ENCODE assay signal across 1 cellular context in the genomic region with DNA sequence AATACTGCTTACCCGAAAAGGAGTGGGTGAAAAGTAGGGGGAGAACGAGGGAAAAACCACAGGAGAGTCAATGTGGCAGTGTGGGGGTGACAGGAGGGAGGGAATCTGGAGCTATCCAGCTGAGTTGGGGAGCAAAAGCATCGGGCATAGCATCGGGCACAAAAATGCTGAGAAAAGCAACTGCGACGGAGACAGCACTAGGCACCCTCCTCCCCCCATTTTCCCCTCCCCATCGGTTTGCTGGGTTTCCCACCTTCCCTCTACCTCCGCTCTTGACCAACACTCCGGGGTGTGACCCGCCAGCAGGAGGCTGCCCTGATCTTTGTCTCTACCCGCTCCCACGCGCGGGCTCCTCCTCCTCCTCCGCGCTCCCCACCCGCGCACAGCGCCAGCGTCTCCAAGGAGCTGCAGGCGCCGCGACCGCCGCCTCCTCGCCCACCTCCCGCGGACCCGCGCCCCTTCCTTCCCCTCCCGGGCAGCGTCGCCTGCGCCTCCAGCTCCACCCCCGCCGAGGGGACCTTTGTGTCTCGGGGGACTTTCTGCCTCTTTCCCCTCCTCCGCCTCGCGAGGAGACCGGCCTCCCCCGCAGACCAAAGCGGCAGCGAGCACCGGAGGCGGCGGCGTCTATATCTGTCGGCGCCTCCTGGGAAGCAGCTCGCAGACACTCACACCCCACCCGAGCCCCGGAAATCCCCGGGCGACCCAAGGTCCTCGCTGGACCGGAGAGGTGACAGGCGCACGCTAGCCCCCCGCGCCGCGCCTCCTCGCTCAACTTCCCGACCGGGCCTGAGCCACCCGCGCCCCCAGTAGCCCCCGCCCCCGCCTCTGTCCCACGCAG.
TF ChIP-seq lines count a peak whose summit lies in the region.

No MANE protein-coding gene starts in this region.

TF ChIP-seq in HEK293, 187 proteins besides CTCF, POLR2A, EP300 and RAD21 (continued from another document and continues in another):
- TF ChIP-seq, protein P1, sequence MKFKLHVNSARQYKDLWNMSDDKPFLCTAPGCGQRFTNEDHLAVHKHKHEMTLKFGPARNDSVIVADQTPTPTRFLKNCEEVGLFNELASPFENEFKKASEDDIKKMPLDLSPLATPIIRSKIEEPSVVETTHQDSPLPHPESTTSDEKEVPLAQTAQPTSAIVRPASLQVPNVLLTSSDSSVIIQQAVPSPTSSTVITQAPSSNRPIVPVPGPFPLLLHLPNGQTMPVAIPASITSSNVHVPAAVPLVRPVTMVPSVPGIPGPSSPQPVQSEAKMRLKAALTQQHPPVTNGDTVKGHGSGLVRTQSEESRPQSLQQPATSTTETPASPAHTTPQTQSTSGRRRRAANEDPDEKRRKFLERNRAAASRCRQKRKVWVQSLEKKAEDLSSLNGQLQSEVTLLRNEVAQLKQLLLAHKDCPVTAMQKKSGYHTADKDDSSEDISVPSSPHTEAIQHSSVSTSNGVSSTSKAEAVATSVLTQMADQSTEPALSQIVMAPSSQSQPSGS (tag by site-specific recombination; IDR thresholded peaks at IDR 0.05; ENCODE audit: low read depth) = no peak
- no peak for TF ChIP-seq ZNF624 (tag by site-specific recombination; IDR thresholded peaks at IDR 0.05)
- TF ChIP-seq ZNF660 (tag by site-specific recombination; IDR thresholded peaks at IDR 0.05) = no peak
- TF ChIP-seq, protein P2, sequence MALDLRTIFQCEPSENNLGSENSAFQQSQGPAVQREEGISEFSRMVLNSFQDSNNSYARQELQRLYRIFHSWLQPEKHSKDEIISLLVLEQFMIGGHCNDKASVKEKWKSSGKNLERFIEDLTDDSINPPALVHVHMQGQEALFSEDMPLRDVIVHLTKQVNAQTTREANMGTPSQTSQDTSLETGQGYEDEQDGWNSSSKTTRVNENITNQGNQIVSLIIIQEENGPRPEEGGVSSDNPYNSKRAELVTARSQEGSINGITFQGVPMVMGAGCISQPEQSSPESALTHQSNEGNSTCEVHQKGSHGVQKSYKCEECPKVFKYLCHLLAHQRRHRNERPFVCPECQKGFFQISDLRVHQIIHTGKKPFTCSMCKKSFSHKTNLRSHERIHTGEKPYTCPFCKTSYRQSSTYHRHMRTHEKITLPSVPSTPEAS (tag by site-specific recombination; IDR thresholded peaks at IDR 0.05) = no peak
- no peak for TF ChIP-seq TRIM28 (IDR thresholded peaks at IDR 0.05; ENCODE audit: borderline replicate concordance, low read length)
- TF ChIP-seq, protein P3, sequence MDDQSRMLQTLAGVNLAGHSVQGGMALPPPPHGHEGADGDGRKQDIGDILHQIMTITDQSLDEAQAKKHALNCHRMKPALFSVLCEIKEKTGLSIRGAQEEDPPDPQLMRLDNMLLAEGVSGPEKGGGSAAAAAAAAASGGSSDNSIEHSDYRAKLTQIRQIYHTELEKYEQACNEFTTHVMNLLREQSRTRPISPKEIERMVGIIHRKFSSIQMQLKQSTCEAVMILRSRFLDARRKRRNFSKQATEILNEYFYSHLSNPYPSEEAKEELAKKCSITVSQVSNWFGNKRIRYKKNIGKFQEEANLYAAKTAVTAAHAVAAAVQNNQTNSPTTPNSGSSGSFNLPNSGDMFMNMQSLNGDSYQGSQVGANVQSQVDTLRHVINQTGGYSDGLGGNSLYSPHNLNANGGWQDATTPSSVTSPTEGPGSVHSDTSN (CRISPR knock-in tag; IDR thresholded peaks at IDR 0.05) = no peak
- peak; percentile 81 for TF ChIP-seq ZBTB20 (tag by site-specific recombination; IDR thresholded peaks at IDR 0.05)
- TF ChIP-seq ZNF302 (tag by site-specific recombination; IDR thresholded peaks at IDR 0.05; ENCODE audit: low read depth) = no peak
- no peak for TF ChIP-seq SALL2 (tag by site-specific recombination; IDR thresholded peaks at IDR 0.05; ENCODE audit: borderline replicate concordance)
- TF ChIP-seq, protein P4, sequence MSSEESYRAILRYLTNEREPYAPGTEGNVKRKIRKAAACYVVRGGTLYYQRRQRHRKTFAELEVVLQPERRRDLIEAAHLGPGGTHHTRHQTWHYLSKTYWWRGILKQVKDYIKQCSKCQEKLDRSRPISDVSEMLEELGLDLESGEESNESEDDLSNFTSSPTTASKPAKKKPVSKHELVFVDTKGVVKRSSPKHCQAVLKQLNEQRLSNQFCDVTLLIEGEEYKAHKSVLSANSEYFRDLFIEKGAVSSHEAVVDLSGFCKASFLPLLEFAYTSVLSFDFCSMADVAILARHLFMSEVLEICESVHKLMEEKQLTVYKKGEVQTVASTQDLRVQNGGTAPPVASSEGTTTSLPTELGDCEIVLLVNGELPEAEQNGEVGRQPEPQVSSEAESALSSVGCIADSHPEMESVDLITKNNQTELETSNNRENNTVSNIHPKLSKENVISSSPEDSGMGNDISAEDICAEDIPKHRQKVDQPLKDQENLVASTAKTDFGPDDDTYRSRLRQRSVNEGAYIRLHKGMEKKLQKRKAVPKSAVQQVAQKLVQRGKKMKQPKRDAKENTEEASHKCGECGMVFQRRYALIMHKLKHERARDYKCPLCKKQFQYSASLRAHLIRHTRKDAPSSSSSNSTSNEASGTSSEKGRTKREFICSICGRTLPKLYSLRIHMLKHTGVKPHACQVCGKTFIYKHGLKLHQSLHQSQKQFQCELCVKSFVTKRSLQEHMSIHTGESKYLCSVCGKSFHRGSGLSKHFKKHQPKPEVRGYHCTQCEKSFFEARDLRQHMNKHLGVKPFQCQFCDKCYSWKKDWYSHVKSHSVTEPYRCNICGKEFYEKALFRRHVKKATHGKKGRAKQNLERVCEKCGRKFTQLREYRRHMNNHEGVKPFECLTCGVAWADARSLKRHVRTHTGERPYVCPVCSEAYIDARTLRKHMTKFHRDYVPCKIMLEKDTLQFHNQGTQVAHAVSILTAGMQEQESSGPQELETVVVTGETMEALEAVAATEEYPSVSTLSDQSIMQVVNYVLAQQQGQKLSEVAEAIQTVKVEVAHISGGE (tag by site-specific recombination; conservative IDR thresholded peaks at IDR 0.05; ENCODE audit: low read depth) = no peak
- TF ChIP-seq ZFP37 (tag by site-specific recombination; IDR thresholded peaks at IDR 0.05) = peak; percentile 61; the same call in 1 of the 2 replicates
- TF ChIP-seq, protein P5, sequence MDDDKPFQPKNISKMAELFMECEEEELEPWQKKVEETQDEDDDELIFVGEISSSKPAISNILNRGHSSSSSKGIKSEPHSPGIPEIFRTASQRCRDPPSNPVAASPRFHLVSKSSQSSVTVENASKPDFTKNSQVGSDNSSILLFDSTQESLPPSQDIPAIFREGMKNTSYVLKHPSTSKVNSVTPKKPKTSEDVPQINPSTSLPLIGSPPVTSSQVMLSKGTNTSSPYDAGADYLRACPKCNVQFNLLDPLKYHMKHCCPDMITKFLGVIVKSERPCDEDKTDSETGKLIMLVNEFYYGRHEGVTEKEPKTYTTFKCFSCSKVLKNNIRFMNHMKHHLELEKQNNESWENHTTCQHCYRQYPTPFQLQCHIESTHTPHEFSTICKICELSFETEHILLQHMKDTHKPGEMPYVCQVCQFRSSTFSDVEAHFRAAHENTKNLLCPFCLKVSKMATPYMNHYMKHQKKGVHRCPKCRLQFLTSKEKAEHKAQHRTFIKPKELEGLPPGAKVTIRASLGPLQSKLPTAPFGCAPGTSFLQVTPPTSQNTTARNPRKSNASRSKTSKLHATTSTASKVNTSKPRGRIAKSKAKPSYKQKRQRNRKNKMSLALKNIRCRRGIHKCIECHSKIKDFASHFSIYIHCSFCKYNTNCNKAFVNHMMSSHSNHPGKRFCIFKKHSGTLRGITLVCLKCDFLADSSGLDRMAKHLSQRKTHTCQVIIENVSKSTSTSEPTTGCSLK (tag by site-specific recombination; IDR thresholded peaks at IDR 0.05) = no peak
- no peak for TF ChIP-seq RBAK (tag by site-specific recombination; IDR thresholded peaks at IDR 0.05)
- TF ChIP-seq ZNF76 (tag by site-specific recombination; IDR thresholded peaks at IDR 0.05; ENCODE audit: borderline replicate concordance, low read depth) = peak; percentile 74; the same call in 1 of the 2 replicates
- TF ChIP-seq ZNF555 (tag by site-specific recombination; conservative IDR thresholded peaks at IDR 0.05) = no peak
- TF ChIP-seq ZNF433 (tag by site-specific recombination; IDR thresholded peaks at IDR 0.05; ENCODE audit: low read depth) = no peak
- TF ChIP-seq ZNF473 (tag by site-specific recombination; IDR thresholded peaks at IDR 0.05) = no peak
- no peak; the same call in 1 of the 2 replicates for TF ChIP-seq YY1 (tag by site-specific recombination; IDR thresholded peaks at IDR 0.05)
- TF ChIP-seq ZNF416 (tag by site-specific recombination; IDR thresholded peaks at IDR 0.05) = no peak
- TF ChIP-seq ZNF571 (tag by site-specific recombination; IDR thresholded peaks at IDR 0.05) = no peak
- peak; percentile 46 for TF ChIP-seq KLF1 (tag by site-specific recombination; IDR thresholded peaks at IDR 0.05)
- peak; percentile 57; the same call in 1 of the 2 replicates for TF ChIP-seq BCL11B (tag by site-specific recombination; IDR thresholded peaks at IDR 0.05; ENCODE audit: low read depth)
- TF ChIP-seq ZNF404 (tag by site-specific recombination; IDR thresholded peaks at IDR 0.05) = no peak
- TF ChIP-seq ZFP41 (tag by site-specific recombination; IDR thresholded peaks at IDR 0.05; ENCODE audit: borderline replicate concordance) = no peak
- TF ChIP-seq ZNF561 (tag by site-specific recombination; IDR thresholded peaks at IDR 0.05; ENCODE audit: borderline replicate concordance) = no peak
- no peak for TF ChIP-seq ZNF785 (tag by site-specific recombination; IDR thresholded peaks at IDR 0.05)
- no peak for TF ChIP-seq FEZF1 (tag by site-specific recombination; IDR thresholded peaks at IDR 0.05)
- no peak for TF ChIP-seq ZNF311 (tag by site-specific recombination; IDR thresholded peaks at IDR 0.05; ENCODE audit: borderline replicate concordance)
- TF ChIP-seq, protein P6, sequence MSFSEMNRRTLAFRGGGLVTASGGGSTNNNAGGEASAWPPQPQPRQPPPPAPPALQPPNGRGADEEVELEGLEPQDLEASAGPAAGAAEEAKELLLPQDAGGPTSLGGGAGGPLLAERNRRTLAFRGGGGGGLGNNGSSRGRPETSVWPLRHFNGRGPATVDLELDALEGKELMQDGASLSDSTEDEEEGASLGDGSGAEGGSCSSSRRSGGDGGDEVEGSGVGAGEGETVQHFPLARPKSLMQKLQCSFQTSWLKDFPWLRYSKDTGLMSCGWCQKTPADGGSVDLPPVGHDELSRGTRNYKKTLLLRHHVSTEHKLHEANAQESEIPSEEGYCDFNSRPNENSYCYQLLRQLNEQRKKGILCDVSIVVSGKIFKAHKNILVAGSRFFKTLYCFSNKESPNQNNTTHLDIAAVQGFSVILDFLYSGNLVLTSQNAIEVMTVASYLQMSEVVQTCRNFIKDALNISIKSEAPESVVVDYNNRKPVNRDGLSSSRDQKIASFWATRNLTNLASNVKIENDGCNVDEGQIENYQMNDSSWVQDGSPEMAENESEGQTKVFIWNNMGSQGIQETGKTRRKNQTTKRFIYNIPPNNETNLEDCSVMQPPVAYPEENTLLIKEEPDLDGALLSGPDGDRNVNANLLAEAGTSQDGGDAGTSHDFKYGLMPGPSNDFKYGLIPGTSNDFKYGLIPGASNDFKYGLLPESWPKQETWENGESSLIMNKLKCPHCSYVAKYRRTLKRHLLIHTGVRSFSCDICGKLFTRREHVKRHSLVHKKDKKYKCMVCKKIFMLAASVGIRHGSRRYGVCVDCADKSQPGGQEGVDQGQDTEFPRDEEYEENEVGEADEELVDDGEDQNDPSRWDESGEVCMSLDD (tag by site-specific recombination; IDR thresholded peaks at IDR 0.05) = peak; percentile 19
- TF ChIP-seq ZNF626 (tag by site-specific recombination; IDR thresholded peaks at IDR 0.05) = no peak
- no peak for TF ChIP-seq HOXA7 (CRISPR knock-in tag; IDR thresholded peaks at IDR 0.05; ENCODE audit: borderline replicate concordance)
- peak; percentile 72; the same call in 1 of the 2 replicates for TF ChIP-seq ZNF501 (tag by site-specific recombination; IDR thresholded peaks at IDR 0.05)
- peak; percentile 65 for TF ChIP-seq ZNF366 (tag by site-specific recombination; conservative IDR thresholded peaks at IDR 0.05)
- TF ChIP-seq, protein P7, sequence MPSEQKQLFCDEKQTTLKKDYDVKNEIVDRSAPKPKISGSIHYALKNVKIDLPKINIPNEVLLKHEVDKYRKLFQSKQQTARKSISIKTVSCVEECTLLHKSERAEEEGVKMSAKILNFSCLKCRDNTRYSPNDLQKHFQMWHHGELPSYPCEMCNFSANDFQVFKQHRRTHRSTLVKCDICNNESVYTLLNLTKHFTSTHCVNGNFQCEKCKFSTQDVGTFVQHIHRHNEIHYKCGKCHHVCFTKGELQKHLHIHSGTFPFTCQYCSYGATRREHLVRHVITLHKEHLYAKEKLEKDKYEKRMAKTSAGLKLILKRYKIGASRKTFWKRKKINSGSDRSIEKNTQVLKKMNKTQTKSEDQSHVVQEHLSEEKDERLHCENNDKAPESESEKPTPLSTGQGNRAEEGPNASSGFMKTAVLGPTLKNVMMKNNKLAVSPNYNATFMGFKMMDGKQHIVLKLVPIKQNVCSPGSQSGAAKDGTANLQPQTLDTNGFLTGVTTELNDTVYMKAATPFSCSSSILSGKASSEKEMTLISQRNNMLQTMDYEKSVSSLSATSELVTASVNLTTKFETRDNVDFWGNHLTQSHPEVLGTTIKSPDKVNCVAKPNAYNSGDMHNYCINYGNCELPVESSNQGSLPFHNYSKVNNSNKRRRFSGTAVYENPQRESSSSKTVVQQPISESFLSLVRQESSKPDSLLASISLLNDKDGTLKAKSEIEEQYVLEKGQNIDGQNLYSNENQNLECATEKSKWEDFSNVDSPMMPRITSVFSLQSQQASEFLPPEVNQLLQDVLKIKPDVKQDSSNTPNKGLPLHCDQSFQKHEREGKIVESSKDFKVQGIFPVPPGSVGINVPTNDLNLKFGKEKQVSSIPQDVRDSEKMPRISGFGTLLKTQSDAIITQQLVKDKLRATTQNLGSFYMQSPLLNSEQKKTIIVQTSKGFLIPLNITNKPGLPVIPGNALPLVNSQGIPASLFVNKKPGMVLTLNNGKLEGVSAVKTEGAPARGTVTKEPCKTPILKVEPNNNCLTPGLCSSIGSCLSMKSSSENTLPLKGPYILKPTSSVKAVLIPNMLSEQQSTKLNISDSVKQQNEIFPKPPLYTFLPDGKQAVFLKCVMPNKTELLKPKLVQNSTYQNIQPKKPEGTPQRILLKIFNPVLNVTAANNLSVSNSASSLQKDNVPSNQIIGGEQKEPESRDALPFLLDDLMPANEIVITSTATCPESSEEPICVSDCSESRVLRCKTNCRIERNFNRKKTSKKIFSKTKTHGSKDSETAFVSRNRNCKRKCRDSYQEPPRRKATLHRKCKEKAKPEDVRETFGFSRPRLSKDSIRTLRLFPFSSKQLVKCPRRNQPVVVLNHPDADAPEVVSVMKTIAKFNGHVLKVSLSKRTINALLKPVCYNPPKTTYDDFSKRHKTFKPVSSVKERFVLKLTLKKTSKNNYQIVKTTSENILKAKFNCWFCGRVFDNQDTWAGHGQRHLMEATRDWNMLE (tag by site-specific recombination; conservative IDR thresholded peaks at IDR 0.05; ENCODE audit: low read depth) = no peak
- no peak for TF ChIP-seq HOXC10 (CRISPR knock-in tag; IDR thresholded peaks at IDR 0.05)
- TF ChIP-seq ZNF175 (tag by site-specific recombination; IDR thresholded peaks at IDR 0.05) = no peak
- TF ChIP-seq PRDM1 (tag by site-specific recombination; IDR thresholded peaks at IDR 0.05) = peak; percentile 93
- TF ChIP-seq ZNF548 (tag by site-specific recombination; IDR thresholded peaks at IDR 0.05) = no peak
- TF ChIP-seq ZNF324 (tag by site-specific recombination; IDR thresholded peaks at IDR 0.05) = no peak
- TF ChIP-seq BCL11A (tag by site-specific recombination; IDR thresholded peaks at IDR 0.05; ENCODE audit: low read depth) = 0 out of 2 replicates have a peak, but pooled peaks have one; percentile 29
